ENCODE assay signal across 8 cellular contexts in the genomic region with DNA sequence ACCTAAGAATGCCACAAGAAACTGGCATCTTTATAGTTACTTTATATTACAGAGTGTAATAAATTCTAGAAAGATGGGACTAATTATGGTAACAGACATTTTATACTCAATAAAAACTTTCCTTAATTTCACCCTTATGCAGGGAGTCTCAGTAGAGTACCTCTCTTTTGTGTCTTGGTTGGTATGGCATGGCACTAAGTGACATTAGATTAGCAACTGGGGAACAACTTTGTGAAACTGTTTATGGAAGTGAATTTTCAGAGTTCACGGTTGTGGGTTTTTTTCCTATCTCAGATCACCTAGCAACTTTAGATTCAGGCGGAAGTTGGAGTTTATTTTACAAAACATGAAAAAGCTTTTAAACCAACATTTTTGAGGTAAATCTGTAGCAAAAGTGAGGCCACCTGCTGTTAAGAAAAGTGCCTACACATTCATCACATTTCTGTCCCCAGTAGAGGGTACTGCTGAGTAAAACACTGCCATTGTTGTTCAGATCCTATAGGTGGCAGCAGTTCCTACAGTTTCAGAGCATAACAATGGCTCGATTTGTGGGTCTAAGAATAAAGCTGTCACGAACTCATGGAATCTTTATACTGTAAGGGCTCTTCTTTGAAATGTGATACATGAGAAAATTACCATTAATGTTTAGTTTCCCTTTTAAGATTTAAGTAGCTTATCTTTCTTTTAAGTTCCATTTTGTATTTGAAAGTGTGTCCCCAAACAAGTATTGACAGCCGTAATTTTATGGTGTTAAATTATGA.
DNase-seq lines count a peak whose midpoint lies in the region; ATAC-seq, FAIRE-seq and TF ChIP-seq lines count a peak whose summit lies in the region.

No MANE protein-coding gene starts in this region.

- TF ChIP-seq POLR2A in A549 (IDR thresholded peaks at IDR 0.05; ENCODE audit: low read length) (no peak), spleen (IDR thresholded peaks at IDR 0.05) (no peak)

- DNase-seq in A549 (ENCODE audit: low read depth in 1 of 2, low spot score in 1 of 2) (peak; percentile 74 to 91), NCI-H1105 (lab: John Stamatoyannopoulos, UW) (peak; percentile 66), SJCRH30 (peak; percentile 72 to 95), brain microvascular endothelial cell (peak; percentile 80), spleen (no peak)

- no peak for TF ChIP-seq EP300 in A549 (IDR thresholded peaks at IDR 0.05)

- TF ChIP-seq RAD21 in A549 (conservative IDR thresholded peaks at IDR 0.05 in 1 of 2, IDR thresholded peaks at IDR 0.05 in 1 of 2), result peak; percentile 98

- no peak overlapping the region for H3K4me3 ChIP-seq in A549
- H3K4me3 ChIP-seq in SJCRH30, result no peak overlapping the region
- no peak overlapping the region for H3K4me3 ChIP-seq in brain microvascular endothelial cell (ENCODE audit: low read depth, low read length)
- no peak overlapping the region for H3K4me3 ChIP-seq in iPS-20b (ENCODE audit: low read length)
- H3K4me3 ChIP-seq in spleen, result no peak overlapping the region

- peak overlapping the region; percentile 45 for H3K4me2 ChIP-seq in A549

- no peaks in the 10 kb centered on the region for H3K27me3 ChIP-seq in SJCRH30
- H3K27me3 ChIP-seq in brain microvascular endothelial cell (replicated peaks), result no peaks in the 10 kb centered on the region
- H3K27me3 ChIP-seq in iPS-20b (ENCODE audit: insufficient read depth, low read length), result no peaks in the 10 kb centered on the region
- no peaks in the 10 kb centered on the region for H3K27me3 ChIP-seq in spleen (replicated peaks in 1 of 7)

- POLR2A ChIA-PET in A549 (lab: Yijun Ruan, JAX), result interaction anchor here (1.2 to 1.6 kb wide), 2 partner anchors 459 to 476 kb away, joined by 5 to 7 read pairs; no protein-coding TSS in a partner anchor

- in situ Hi-C loops in brain microvascular endothelial cell (cut with HindIII; ENCODE audit: low pct_ligation_motif_present, low sequenced_read_pairs), result no loop called here

- intact Hi-C loops in spleen (cut with DNase I; ENCODE audit: low total_unique reads), result loop anchor here (5.0 to 10.0 kb wide), 3 partner anchors 85 to 478 kb away; no protein-coding TSS in a partner anchor

- no peaks in the 10 kb centered on the region for H3K36me3 ChIP-seq in SJCRH30
- no peaks in the 10 kb centered on the region for H3K36me3 ChIP-seq in brain microvascular endothelial cell (replicated peaks)
- no peaks in the 10 kb centered on the region for H3K36me3 ChIP-seq in iPS-20b (ENCODE audit: insufficient read depth, low read depth, low read length)
- H3K36me3 ChIP-seq in spleen, result no peaks in the 10 kb centered on the region

- H3K4me1 ChIP-seq in A549 (no peaks in the 10 kb centered on the region), SJCRH30 (peaks cover 5% of the 10 kb centered on the region), iPS-20b (ENCODE audit: insufficient read depth, low read length) (peaks cover 19% of the 10 kb centered on the region; the same call in 1 of the 2 replicates), spleen (peaks cover 0 to 4% (median 0%) of the 10 kb centered on the region in 6 donors)

- FAIRE-seq in A549 (lab: Jason Lieb, UNC), result peak; percentile 100

- TF ChIP-seq CTCF in A549 (IDR thresholded peaks at IDR 0.05), result peak; percentile 100
- peak; percentile 99 for TF ChIP-seq CTCF in GM12873 (IDR thresholded peaks at IDR 0.05; ENCODE audit: insufficient read depth, low read depth, low read length, missing control alignments)
- peak; percentile 100 for TF ChIP-seq CTCF in brain microvascular endothelial cell (IDR thresholded peaks at IDR 0.05; ENCODE audit: low read depth, low read length, missing control alignments)
- TF ChIP-seq CTCF in spleen (IDR thresholded peaks at IDR 0.05 in 8 of 11, conservative IDR thresholded peaks at IDR 0.05 in 3 of 11), result peak; percentile 82 to 99 (median 94)

- H3K9me3 ChIP-seq in A549, result no peaks in the 10 kb centered on the region
- H3K9me3 ChIP-seq in SJCRH30 (replicated peaks), result no peaks in the 10 kb centered on the region
- no peaks in the 10 kb centered on the region for H3K9me3 ChIP-seq in iPS-20b (ENCODE audit: insufficient read depth, low read depth, low read length)
- no peaks in the 10 kb centered on the region for H3K9me3 ChIP-seq in spleen

- 20% methylated on average over 5 of the region's 5 CpGs for WGBS in A549 (ENCODE audit: missing lambda C conversion rate)
- 21 to 22% (median 21%) methylated on average over 5 of the region's 5 CpGs for WGBS in spleen, 5 donors

- peak; percentile 99 to 100 for ATAC-seq in A549
- ATAC-seq in HG02840 (IDR thresholded peaks at IDR 0.05; ENCODE audit: low FRiP score, unreplicated experiment), result peak; percentile 79

- CTCF ChIA-PET in A549 (lab: Yijun Ruan, JAX), result interaction anchor here (0.6 to 3.9 kb wide), 176 partner anchors 9 to 1088 kb away, joined by 3 to 146 read pairs (median 5); partner anchors contain the start of genes CAMKMT and PREPL

- H3K27ac ChIP-seq in A549, result no peak overlapping the region
- no peak overlapping the region; the same call in 1 of the 2 replicates for H3K27ac ChIP-seq in SJCRH30
- H3K27ac ChIP-seq in brain microvascular endothelial cell, result no peak overlapping the region
- H3K27ac ChIP-seq in iPS-20b (ENCODE audit: low read length), result no peak overlapping the region
- no peak overlapping the region for H3K27ac ChIP-seq in spleen

- H3K9ac ChIP-seq in iPS-20b (ENCODE audit: low read depth, low read length), result peak overlapping the region; percentile 4; the same call in 1 of the 2 replicates

TF ChIP-seq in A549, 52 proteins besides CTCF, POLR2A, EP300 and RAD21:
- peak in 1 of 2 experiments; percentile 8; a peak in 1 of 4 replicates for TF ChIP-seq CEBPB (IDR thresholded peaks at IDR 0.05)
- TF ChIP-seq MYC (IDR thresholded peaks at IDR 0.05; ENCODE audit: borderline replicate concordance, low read length), result 0 out of 2 replicates have a peak, but pooled peaks have one; percentile 35
- peak; percentile 100 for TF ChIP-seq SMC3 (IDR thresholded peaks at IDR 0.05)
- TF ChIP-seq ZC3H11A (IDR thresholded peaks at IDR 0.05), result no peak
